Comparison of ENCODE assay signal across 8 cellular contexts in the genomic region with DNA sequence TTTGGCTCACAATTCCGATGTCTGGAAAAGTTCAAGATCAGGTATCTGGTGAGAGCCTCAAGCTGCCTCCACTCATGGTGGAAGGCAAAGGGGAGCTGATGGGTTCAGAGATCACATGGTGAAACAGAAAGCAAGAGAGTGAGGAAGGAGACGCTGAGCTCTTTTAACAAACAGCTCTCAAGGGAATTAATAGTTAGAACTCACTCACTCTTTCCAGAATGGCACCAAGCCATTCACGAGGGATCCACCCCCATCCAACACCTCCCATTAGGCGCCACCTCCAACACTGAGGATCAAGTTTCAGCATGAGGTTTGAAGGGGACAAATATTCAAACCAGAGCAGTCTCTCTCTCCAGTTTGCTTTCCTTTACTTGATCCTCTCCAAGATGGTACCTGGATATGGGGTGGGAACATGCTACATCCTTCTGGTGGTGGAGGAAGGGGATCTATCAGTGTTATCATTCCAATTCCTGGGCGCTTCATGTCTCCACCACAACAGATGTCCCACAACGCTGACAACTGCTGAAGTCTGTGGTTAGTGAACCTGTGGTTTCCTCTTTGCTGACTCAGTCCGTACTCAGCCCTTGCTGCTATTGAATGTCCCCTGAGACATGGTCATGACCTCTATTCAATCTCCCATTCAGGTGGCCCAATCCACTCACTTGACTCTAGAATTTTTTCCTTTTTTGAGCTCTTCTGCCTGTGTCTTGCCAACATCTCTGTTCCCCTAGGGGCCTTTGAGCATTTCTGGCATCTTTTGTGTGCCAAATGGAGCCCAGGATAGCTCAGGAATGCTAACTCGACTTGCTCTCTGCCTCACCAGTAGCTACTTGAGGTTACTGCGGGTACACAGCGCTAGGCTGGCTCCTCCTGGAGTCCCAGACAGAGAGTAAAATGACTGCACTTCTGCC.
DNase-seq lines count a peak whose midpoint lies in the region; ATAC-seq lines count a peak whose summit lies in the region.

No MANE protein-coding gene starts in this region.

- peak overlapping the region; percentile 48 for H3K4me3 Mint-ChIP-seq in activated CD4-positive, alpha-beta T cell treated with anti-CD3 and anti-CD28 coated beads, Interleukin-2, amount 10 ng/mL, durations not matched to agents 7 days and 5 days

- H3K27me3 Mint-ChIP-seq in activated CD4-positive, alpha-beta T cell treated with anti-CD3 and anti-CD28 coated beads, Interleukin-2, amount 10 ng/mL, durations not matched to agents 7 days and 5 days, result no peaks in the 10 kb centered on the region

- CTCF ChIA-PET in activated CD4-positive, alpha-beta T cell treated with anti-CD3 and anti-CD28 coated beads, Interleukin-2, amount 10 ng/mL, durations not matched to agents 7 days and 5 days (lab: Charles Lee), result interaction anchor here (0.9 to 1.9 kb wide), 4 partner anchors 11 to 974 kb away, joined by 3 to 6 read pairs (median 4); no protein-coding TSS in a partner anchor

- no peaks in the 10 kb centered on the region for H3K36me3 Mint-ChIP-seq in activated CD4-positive, alpha-beta T cell treated with anti-CD3 and anti-CD28 coated beads, Interleukin-2, amount 10 ng/mL, durations not matched to agents 7 days and 5 days (ENCODE audit: low read depth)

- ATAC-seq in GM18517 (IDR thresholded peaks at IDR 0.05; ENCODE audit: unreplicated experiment), result peak; percentile 95
- peak; percentile 93 for ATAC-seq in HG02884 (IDR thresholded peaks at IDR 0.05; ENCODE audit: unreplicated experiment)

- POLR2A ChIA-PET in activated CD4-positive, alpha-beta T cell treated with anti-CD3 and anti-CD28 coated beads, Interleukin-2, amount 10 ng/mL, durations not matched to agents 7 days and 5 days (lab: Charles Lee), result interaction anchor here (0.7 kb wide), 1 partner anchor 432 kb away, joined by 4 read pairs; no protein-coding TSS in a partner anchor

- peak; percentile 12 for DNase-seq in AG08396 (ENCODE audit: low spot score)
- peak; percentile 13 for DNase-seq in NCI-H146 treated with DMSO at 0.1 percent for 48 hours (lab: John Stamatoyannopoulos, UW; ENCODE audit: unreplicated experiment)
- DNase-seq in activated CD4-positive, alpha-beta T cell treated with anti-CD3 and anti-CD28 coated beads, Interleukin-2, amount 10 ng/mL, durations not matched to agents 7 days and 5 days, result peak; percentile 55
- DNase-seq in glomerular visceral epithelial cell (ENCODE audit: extremely low spot score), result peak; percentile 61
- DNase-seq in NCI-H82 treated with DMSO at 0.1 percent for 48 hours (lab: John Stamatoyannopoulos, UW; ENCODE audit: unreplicated experiment), result no peak
- no peak for DNase-seq in epidermal melanocyte (ENCODE audit: insufficient read length, low spot score)

- peaks cover 52% of the 10 kb centered on the region for H3K4me1 Mint-ChIP-seq in activated CD4-positive, alpha-beta T cell treated with anti-CD3 and anti-CD28 coated beads, Interleukin-2, amount 10 ng/mL, durations not matched to agents 7 days and 5 days

- H3K9me3 Mint-ChIP-seq in activated CD4-positive, alpha-beta T cell treated with anti-CD3 and anti-CD28 coated beads, Interleukin-2, amount 10 ng/mL, durations not matched to agents 7 days and 5 days, result peaks cover 6% of the 10 kb centered on the region

- peak overlapping the region; percentile 85 for H3K27ac Mint-ChIP-seq in activated CD4-positive, alpha-beta T cell treated with anti-CD3 and anti-CD28 coated beads, Interleukin-2, amount 10 ng/mL, durations not matched to agents 7 days and 5 days

Comparison
In these comparisons a context has a peak if more than half of its experiments do, and no peak if none do; other contexts are left out.
1. DNase-seq: peak in AG08396 (single experiment), NCI-H146 treated with DMSO at 0.1 percent for 48 hours (single experiment), activated CD4-positive, alpha-beta T cell treated with anti-CD3 and anti-CD28 coated beads, Interleukin-2, amount 10 ng/mL, durations not matched to agents 7 days and 5 days (single experiment) and glomerular visceral epithelial cell (single experiment); none in NCI-H82 treated with DMSO at 0.1 percent for 48 hours (single experiment) and epidermal melanocyte (single experiment).